In genomic region chr2:3179208-3179607, GRCh38 we compare ENCODE assay signal across 12 cellular contexts.
A peak's percentile ranks its signal among the peaks of the same experiment; 100 is the strongest.
DNase-seq lines count a peak whose midpoint lies in the region; ATAC-seq and TF ChIP-seq lines count a peak whose summit lies in the region.
"Had no signal": no experiment of that assay in that cellular context is flagged by ENCODE, and none has a peak within 500 bp of the region (broad histone marks: within the 10 kb centered on the region; RNA-seq: fewer than 3 reads in every experiment).

No MANE protein-coding gene starts in this region.

- H3K79me1 ChIP-seq in neuronal stem cell (ENCODE audit: low read depth, low read length) = peaks cover 6% of the 10 kb centered on the region

- H3K36me3 ChIP-seq in neuronal stem cell (replicated peaks in 1 of 2; ENCODE audit: control insufficient read depth in 2 of 2, insufficient read depth in 2 of 2, low read length in 2 of 2) = peaks cover 1 to 3% of the 10 kb centered on the region in 2 donors

- TF ChIP-seq CTCF in GM12875 (IDR thresholded peaks at IDR 0.05; ENCODE audit: borderline replicate concordance, insufficient read depth, low read depth, low read length) (peak; percentile 33; the same call in 1 of the 2 replicates), VCaP (conservative IDR thresholded peaks at IDR 0.05) (peak; percentile 24; the same call in 1 of the 2 replicates)

- ATAC-seq in GM19395 (IDR thresholded peaks at IDR 0.05; ENCODE audit: unreplicated experiment) (no peak), GM21390 (IDR thresholded peaks at IDR 0.05; ENCODE audit: unreplicated experiment) (no peak)
- ATAC-seq: lower lobe of right lung had no signal

- H3K14ac ChIP-seq in neuronal stem cell (ENCODE audit: low read length) = no peak overlapping the region

- H4K8ac ChIP-seq in neuronal stem cell (ENCODE audit: low read depth, low read length) = no peak overlapping the region

- DNase-seq in DMS53 (lab: John Stamatoyannopoulos, UW) (peak; percentile 11), DMS53 treated with DMSO at 0.1 percent for 48 hours (lab: John Stamatoyannopoulos, UW; ENCODE audit: unreplicated experiment) (no peak), neuronal stem cell (ENCODE audit: low spot score) (no peak), SW480 (ENCODE audit: low spot score) (no peak)
- DNase-seq: activated CD8-positive, alpha-beta memory T cell treated with anti-CD3 and anti-CD28 coated beads for 24 hours; lower lobe of right lung; MM.1S had no signal

- H3K27ac ChIP-seq in VCaP = no peak overlapping the region
- no peak overlapping the region for H3K27ac ChIP-seq in neuronal stem cell (replicated peaks; ENCODE audit: low read length)
- H3K27ac ChIP-seq: lower lobe of right lung, RWPE1 had no signal

- H3K9me3 ChIP-seq in neuronal stem cell (replicated peaks in 1 of 2; ENCODE audit: control insufficient read depth in 2 of 2, insufficient read depth in 1 of 2, low read depth in 1 of 2, low read length in 2 of 2) = no peaks in the 10 kb centered on the region
- H3K9me3 ChIP-seq: lower lobe of right lung had no signal

- peak overlapping the region; percentile 86 for H2AK5ac ChIP-seq in neuronal stem cell (ENCODE audit: low read depth, low read length)

- H2BK12ac ChIP-seq in neuronal stem cell (ENCODE audit: low read length) = no peak overlapping the region

- H3K4me3 ChIP-seq in GM12875 (ENCODE audit: low read depth, low read length) (no peak overlapping the region), neuronal stem cell (ENCODE audit: low read length in 2 of 2) (no peak overlapping the region)
- H3K4me3 ChIP-seq: lower lobe of right lung had no signal

- H3K4ac ChIP-seq in neuronal stem cell (ENCODE audit: low read length) = no peak overlapping the region

- H3K23ac ChIP-seq in neuronal stem cell (ENCODE audit: low read depth, low read length, poor library complexity) = peak overlapping the region; percentile 8

- no peak overlapping the region for H4K91ac ChIP-seq in neuronal stem cell (ENCODE audit: low read depth, low read length, poor library complexity)

- no peak overlapping the region for H3K4me2 ChIP-seq in neuronal stem cell (ENCODE audit: insufficient read depth, low read length, poor library complexity, severe bottlenecking)

- H3K9ac ChIP-seq in neuronal stem cell (ENCODE audit: low read depth, low read length, poor library complexity) = peak overlapping the region; percentile 72

- H2BK5ac ChIP-seq in neuronal stem cell (ENCODE audit: low read length) = no peak overlapping the region

- no peaks in the 10 kb centered on the region for H3K4me1 ChIP-seq in neuronal stem cell (ENCODE audit: control insufficient read depth in 2 of 2, insufficient read depth in 1 of 2, low read depth in 1 of 2, low read length in 2 of 2)
- H3K4me1 ChIP-seq: lower lobe of right lung had no signal

- no CpG with 5 or more reads among the region's 17 CpGs for WGBS in neuronal stem cell (ENCODE audit: extremely low coverage in 2 of 2, insufficient read length in 2 of 2, insufficient replicate concordance in 1 of 2), 2 donors

- no peak overlapping the region for H2BK120ac ChIP-seq in neuronal stem cell (ENCODE audit: low read depth, low read length)

- no peak overlapping the region for H2BK15ac ChIP-seq in neuronal stem cell (ENCODE audit: low read length)

- H2AFZ ChIP-seq in neuronal stem cell (ENCODE audit: low read length) = no peak overlapping the region

- H3K18ac ChIP-seq in neuronal stem cell (ENCODE audit: low read length) = no peak overlapping the region

- H3K27me3 ChIP-seq in neuronal stem cell (ENCODE audit: control insufficient read depth in 3 of 3, insufficient read depth in 3 of 3, low read depth in 1 of 3, low read length in 3 of 3) = no peaks in the 10 kb centered on the region
